In the genomic region with DNA sequence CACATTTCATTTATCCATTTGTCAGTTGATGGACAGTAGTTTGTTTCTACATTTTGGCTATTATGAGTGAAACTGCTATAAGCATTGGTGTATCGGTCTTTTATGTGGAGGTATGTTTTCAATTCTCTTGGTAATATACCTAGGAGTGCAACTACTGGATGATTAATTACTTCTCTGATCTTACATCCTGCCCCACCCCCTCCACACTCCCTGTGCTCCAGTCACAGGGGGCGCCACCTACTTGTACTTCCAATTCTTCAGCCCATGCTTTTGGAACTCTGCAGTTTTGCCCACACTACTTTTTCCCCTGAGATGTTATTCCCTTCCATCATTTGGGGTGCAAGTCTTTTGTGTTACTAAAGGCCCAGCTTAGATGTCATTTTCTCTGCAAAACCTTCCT, we compare ENCODE assay signal across 1 cellular context.
TF ChIP-seq lines count a peak whose summit lies in the region.

No MANE protein-coding gene starts in this region.

TF ChIP-seq in WTC11, 78 proteins besides CTCF, POLR2A, EP300 and RAD21 (continued from another document):
- TF ChIP-seq, protein P1, sequence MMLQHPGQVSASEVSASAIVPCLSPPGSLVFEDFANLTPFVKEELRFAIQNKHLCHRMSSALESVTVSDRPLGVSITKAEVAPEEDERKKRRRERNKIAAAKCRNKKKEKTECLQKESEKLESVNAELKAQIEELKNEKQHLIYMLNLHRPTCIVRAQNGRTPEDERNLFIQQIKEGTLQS (CRISPR knock-in tag; conservative IDR thresholded peaks at IDR 0.05) = no peak
- TF ChIP-seq, protein P2, sequence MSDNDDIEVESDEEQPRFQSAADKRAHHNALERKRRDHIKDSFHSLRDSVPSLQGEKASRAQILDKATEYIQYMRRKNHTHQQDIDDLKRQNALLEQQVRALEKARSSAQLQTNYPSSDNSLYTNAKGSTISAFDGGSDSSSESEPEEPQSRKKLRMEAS (CRISPR knock-in tag; IDR thresholded peaks at IDR 0.05) = no peak
- TF ChIP-seq, protein P3, sequence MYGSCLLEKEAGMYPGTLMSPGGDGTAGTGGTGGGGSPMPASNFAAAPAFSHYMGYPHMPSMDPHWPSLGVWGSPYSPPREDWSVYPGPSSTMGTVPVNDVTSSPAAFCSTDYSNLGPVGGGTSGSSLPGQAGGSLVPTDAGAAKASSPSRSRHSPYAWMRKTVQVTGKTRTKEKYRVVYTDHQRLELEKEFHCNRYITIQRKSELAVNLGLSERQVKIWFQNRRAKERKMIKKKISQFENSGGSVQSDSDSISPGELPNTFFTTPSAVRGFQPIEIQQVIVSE (CRISPR knock-in tag; IDR thresholded peaks at IDR 0.05; ENCODE audit: borderline replicate concordance) = no peak
TF ChIP-seq in WTC11: peak in this region for 0.
